9 cellular contexts compared by ENCODE assay signal in the genomic region with DNA sequence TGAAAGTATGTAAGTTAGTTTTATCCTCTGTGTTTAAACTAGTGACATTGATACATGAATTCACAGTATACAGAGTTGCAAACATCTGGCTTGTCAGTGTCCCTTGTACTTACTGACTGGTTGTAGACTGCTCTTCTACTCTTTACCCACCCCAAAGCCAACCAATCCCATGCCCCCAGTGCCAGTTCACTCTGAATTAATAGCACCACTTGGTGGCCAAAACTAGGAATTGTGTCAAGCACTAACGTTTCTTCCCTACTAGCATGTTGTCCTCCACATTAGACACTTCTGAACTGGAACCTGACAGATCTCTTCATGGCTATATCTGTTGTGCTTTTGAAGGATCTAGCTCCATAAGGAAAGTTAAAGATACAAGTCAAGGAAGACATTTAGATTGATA. TPM values are rescaled to one million over a fixed set of nuclear protein-coding genes. Genes with fewer than 3 reads are reported as not detected.
DNase-seq lines count a peak whose midpoint lies in the region; ATAC-seq and TF ChIP-seq lines count a peak whose summit lies in the region.
"Had no signal": no experiment of that assay in that cellular context is flagged by ENCODE, and none has a peak within 500 bp of the region (broad histone marks: within the 10 kb centered on the region; RNA-seq: fewer than 3 reads in every experiment).

No MANE protein-coding gene starts in this region.

- H3K36me3 Mint-ChIP-seq in MCF 10A (ENCODE audit: insufficient read depth, unreplicated experiment), result peaks cover 32% of the 10 kb centered on the region

- ATAC-seq in GM18870 (IDR thresholded peaks at IDR 0.05; ENCODE audit: unreplicated experiment), result no peak
- ATAC-seq in GM19467 (IDR thresholded peaks at IDR 0.05; ENCODE audit: unreplicated experiment), result no peak
- no peak for ATAC-seq in GM21737 (IDR thresholded peaks at IDR 0.05; ENCODE audit: unreplicated experiment)

- no peak for TF ChIP-seq POLR2A in breast epithelium (IDR thresholded peaks at IDR 0.05)

- intact Hi-C loops in MCF 10A (cut with micrococcal nuclease), result loop anchor here (1.0 to 10.0 kb wide), 2 partner anchors 236 to 569 kb away; no protein-coding TSS in a partner anchor
- intact Hi-C loops in breast epithelium (cut with DNase I; ENCODE audit: low total_unique reads), result no loop called here

- H3K4me1 Mint-ChIP-seq in MCF 10A (ENCODE audit: insufficient read depth, unreplicated experiment), result peaks cover 5% of the 10 kb centered on the region
- H3K4me1 Mint-ChIP-seq: brain had no signal

- no peaks in the 10 kb centered on the region for H3K9me3 Mint-ChIP-seq in MCF 10A (ENCODE audit: unreplicated experiment)

- no peak overlapping the region for H3K4me3 ChIP-seq in breast epithelium
- no peak overlapping the region for H3K4me3 ChIP-seq in MG63
- no peak overlapping the region for H3K4me3 ChIP-seq in astrocyte of the spinal cord (ENCODE audit: low read depth, low read length)

- TF ChIP-seq CTCF in MCF 10A (IDR thresholded peaks at IDR 0.05; ENCODE audit: unreplicated experiment) (peak; percentile 35), breast epithelium (IDR thresholded peaks at IDR 0.05) (no peak), astrocyte of the spinal cord (IDR thresholded peaks at IDR 0.05; ENCODE audit: low read depth, low read length) (peak; percentile 37)

- H3K4me1 ChIP-seq in breast epithelium, result no peaks in the 10 kb centered on the region

- CTCF ChIA-PET in MCF 10A (lab: Yijun Ruan, JAX), result interaction anchor here (0.6 to 3.8 kb wide), 6 partner anchors 10 to 876 kb away, joined by 3 to 24 read pairs (median 3); no protein-coding TSS in a partner anchor

- no peaks in the 10 kb centered on the region for H3K27me3 Mint-ChIP-seq in MCF 10A (ENCODE audit: insufficient read depth, unreplicated experiment)
- H3K27me3 Mint-ChIP-seq: brain had no signal

- BruUV-seq in MCF 10A (replicated peaks; lab: Mats Ljungman, UMichigan), result no TSS peak

- no peak overlapping the region for H3K27ac ChIP-seq in breast epithelium

- no peak overlapping the region for H3K4me3 Mint-ChIP-seq in MCF 10A (ENCODE audit: unreplicated experiment)
- H3K4me3 Mint-ChIP-seq: brain had no signal

- DNase-seq in MCF 10A (ENCODE audit: unreplicated experiment) (peak; percentile 67), breast epithelium (ENCODE audit: low spot score in 2 of 2) (no peak), MG63 (peak; percentile 28), astrocyte of the spinal cord (ENCODE audit: low read depth, low spot score) (peak; percentile 39), pulmonary artery endothelial cell (ENCODE audit: low read depth, low spot score) (peak; percentile 15)

- POLR2A ChIA-PET in MCF 10A (lab: Yijun Ruan, JAX), result no interaction called here

- H3K36me3 ChIP-seq in breast epithelium, result no peaks in the 10 kb centered on the region
- no peaks in the 10 kb centered on the region for H3K36me3 ChIP-seq in MG63

- H3K9me3 ChIP-seq in breast epithelium (no peaks in the 10 kb centered on the region), MG63 (no peaks in the 10 kb centered on the region)

- H3K27ac Mint-ChIP-seq in MCF 10A (ENCODE audit: low read depth, unreplicated experiment), result peak overlapping the region; percentile 52
- H3K27ac Mint-ChIP-seq: brain had no signal

- in situ Hi-C loops in astrocyte of the spinal cord (cut with HindIII; ENCODE audit: low sequenced_read_pairs), result no loop called here

- H3K27me3 ChIP-seq in breast epithelium (no peaks in the 10 kb centered on the region), MG63 (no peaks in the 10 kb centered on the region)

RNA-seq across cellular contexts. Expression of a gene that starts 27.2 kb away (rescaled TPM):
- total RNA-seq in MCF 10A (2022) (1.4 and 2.2 TPM in 2 replicates), breast epithelium (not detected), pulmonary artery endothelial cell (0.11 and 0.33 TPM in 2 replicates)
- not detected in 2 replicates for total RNA-seq in MG63 (2014; rRNA removed; shearing (Covaris generic); ENCODE audit: low replicate concordance)

Comparison
In these comparisons a context has a peak if more than half of its experiments do, and no peak if none do; other contexts are left out.
1. DNase-seq: peak in MCF 10A (single experiment), MG63 (single experiment), astrocyte of the spinal cord (single experiment) and pulmonary artery endothelial cell (single experiment); none in breast epithelium (0 of 2).
2. CTCF ChIP-seq: peak in MCF 10A (single experiment) and astrocyte of the spinal cord (single experiment); none in breast epithelium (0 of 3).